In the genomic region with DNA sequence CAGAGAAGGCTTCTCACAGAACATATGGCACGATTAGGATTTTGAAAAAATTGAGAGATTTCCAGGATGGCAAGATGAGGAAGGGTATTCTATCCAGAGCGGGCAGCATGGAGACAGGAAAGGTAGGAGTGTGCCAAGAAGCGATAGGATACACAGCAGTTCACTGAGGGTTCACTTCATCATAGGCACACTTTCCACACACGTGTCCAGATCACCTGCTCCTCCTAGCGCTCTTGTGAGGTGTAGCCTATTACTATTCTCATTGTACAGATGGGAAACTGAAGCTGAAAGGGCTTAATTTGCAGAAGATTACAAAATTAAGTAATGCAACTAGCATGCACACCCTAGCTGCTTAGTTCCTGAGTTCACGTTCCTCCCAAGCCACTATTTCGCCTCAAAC, we compare ENCODE assay signal across 8 cellular contexts. TPM values are rescaled to one million over a fixed set of nuclear protein-coding genes. Genes with fewer than 3 reads are reported as not detected.
DNase-seq lines count a peak whose midpoint lies in the region; ATAC-seq, FAIRE-seq and TF ChIP-seq lines count a peak whose summit lies in the region.

No MANE protein-coding gene starts in this region.

- WGBS in A549 (ENCODE audit: missing lambda C conversion rate), result 37% methylated on average over 7 of the region's 7 CpGs

- DNase-seq in A549 (ENCODE audit: low read depth in 1 of 2, low spot score in 1 of 2) (peak in 1 of 2 experiments; percentile 30), NCI-H226 (peak; percentile 18), foreskin keratinocyte (no peak), NCI-H128 (lab: John Stamatoyannopoulos, UW; ENCODE audit: unreplicated experiment) (no peak), AG08395 (ENCODE audit: low spot score) (no peak)

- ATAC-seq in A549 (peak; percentile 63 to 65), GM18502 (IDR thresholded peaks at IDR 0.05; ENCODE audit: poor library complexity, unreplicated experiment) (peak; percentile 43), foreskin keratinocyte (peak; percentile 54), HG02759 (IDR thresholded peaks at IDR 0.05; ENCODE audit: unreplicated experiment) (no peak), GM21528 (IDR thresholded peaks at IDR 0.05; ENCODE audit: low FRiP score, unreplicated experiment) (no peak)

- no peak for TF ChIP-seq EP300 in A549 (IDR thresholded peaks at IDR 0.05)

- no peak for TF ChIP-seq POLR2A in A549 (IDR thresholded peaks at IDR 0.05; ENCODE audit: low read length)

- FAIRE-seq in A549 (lab: Jason Lieb, UNC), result peak; percentile 67

- H3K27me3 ChIP-seq in foreskin keratinocyte, result no peaks in the 10 kb centered on the region

- TF ChIP-seq CTCF in A549 (IDR thresholded peaks at IDR 0.05) (no peak), foreskin keratinocyte (conservative IDR thresholded peaks at IDR 0.05) (no peak)

- CTCF ChIA-PET in A549 (lab: Yijun Ruan, JAX), result interaction anchor here (0.7 to 8.3 kb wide), 15 partner anchors 7 to 1533 kb away, joined by 3 to 111 read pairs (median 4); no protein-coding TSS in a partner anchor

- TF ChIP-seq RAD21 in A549 (conservative IDR thresholded peaks at IDR 0.05 in 1 of 2, IDR thresholded peaks at IDR 0.05 in 1 of 2), result no peak

- H3K27ac ChIP-seq in A549 (no peak overlapping the region), foreskin keratinocyte (no peak overlapping the region)

- H3K4me3 ChIP-seq in A549, result peak overlapping the region; percentile 45; the same call in 2 of the 3 replicates

- peaks cover 5% of the 10 kb centered on the region; the same call in 1 of the 3 replicates for H3K4me1 ChIP-seq in A549
- no peaks in the 10 kb centered on the region for H3K4me1 ChIP-seq in foreskin keratinocyte

- POLR2A ChIA-PET in A549 (lab: Yijun Ruan, JAX), result no interaction called here

- H3K9me3 ChIP-seq in A549, result no peaks in the 10 kb centered on the region

- H3K4me2 ChIP-seq in A549, result peak overlapping the region; percentile 86

TF ChIP-seq in A549, 52 proteins besides CTCF, POLR2A, EP300 and RAD21:
- TF ChIP-seq NR3C1 (IDR thresholded peaks at IDR 0.05), result no peak
- TF ChIP-seq, protein P1, sequence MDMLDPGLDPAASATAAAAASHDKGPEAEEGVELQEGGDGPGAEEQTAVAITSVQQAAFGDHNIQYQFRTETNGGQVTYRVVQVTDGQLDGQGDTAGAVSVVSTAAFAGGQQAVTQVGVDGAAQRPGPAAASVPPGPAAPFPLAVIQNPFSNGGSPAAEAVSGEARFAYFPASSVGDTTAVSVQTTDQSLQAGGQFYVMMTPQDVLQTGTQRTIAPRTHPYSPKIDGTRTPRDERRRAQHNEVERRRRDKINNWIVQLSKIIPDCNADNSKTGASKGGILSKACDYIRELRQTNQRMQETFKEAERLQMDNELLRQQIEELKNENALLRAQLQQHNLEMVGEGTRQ (IDR thresholded peaks at IDR 0.05), result peak; percentile 9; the same call in 1 of the 2 replicates

RNA-seq across cellular contexts. Expression of a gene that starts 6.2 kb away (rescaled TPM):
- polyA plus RNA-seq in A549 (2011; rRNA removed) (97.9 and 103 TPM in 2 replicates), A549 (2017; fragmentation: RNase III; extraction: RNeasy Plus Mini Kit Qiagen cat#74134 plus additional on column Dnase treatment) (106 to 114 TPM (median 109 TPM) in 3 replicates), foreskin keratinocyte (50.0 and 54.2 TPM in 2 replicates)
- 159 and 180 TPM in 2 replicates for polyA plus RNA-seq in A549 (2012; cell fraction: cytosol; rRNA removed)
- 366 and 419 TPM in 2 replicates for polyA plus RNA-seq in A549 (2012; cell fraction: nucleus; rRNA removed)
- polyA minus RNA-seq in A549 (2011; rRNA and poly(A)+ RNA removed), result 197 and 211 TPM in 2 replicates
- total RNA-seq in foreskin keratinocyte, result 67.9 and 71.5 TPM in 2 replicates

Comparison
In these comparisons a context has a peak if more than half of its experiments do, and no peak if none do; other contexts are left out.
1. ATAC-seq: peak in A549 (2 of 2), GM18502 (single experiment) and foreskin keratinocyte (single experiment); none in HG02759 (single experiment) and GM21528 (single experiment).